ENCODE assay signal across 7 cellular contexts in the genomic region with DNA sequence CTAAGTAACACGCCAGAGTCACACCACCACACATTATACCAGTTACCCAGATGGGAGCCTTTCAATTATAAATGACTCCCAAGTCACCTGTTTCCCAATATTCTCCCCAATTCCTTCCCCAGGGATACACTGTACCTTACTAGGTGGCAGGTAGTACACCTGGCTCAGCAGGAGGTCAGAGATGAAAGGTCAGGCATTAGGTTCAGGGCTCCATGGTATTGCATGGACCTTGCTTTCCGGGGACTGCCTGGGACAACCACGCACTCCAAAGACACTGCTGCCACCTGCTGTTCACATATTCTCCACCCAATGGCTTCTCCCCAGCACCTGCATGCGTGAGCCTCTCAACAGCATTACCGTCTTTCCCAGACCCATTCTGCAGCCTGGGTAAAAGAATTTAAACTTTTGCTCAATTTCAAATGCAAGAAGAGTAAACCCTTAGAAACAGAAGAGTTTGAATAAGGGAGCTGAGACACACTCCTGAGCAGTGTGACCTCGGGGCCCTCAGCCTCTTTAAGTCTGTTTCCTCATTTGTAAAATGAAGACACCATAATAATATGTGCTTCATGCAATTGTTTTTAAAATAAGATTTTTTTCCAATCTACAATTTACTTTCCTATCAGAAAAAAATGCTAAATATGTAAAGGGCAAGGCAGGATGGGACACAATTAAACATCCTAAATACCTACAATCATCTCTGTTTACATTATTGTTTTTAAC. TPM values are rescaled to one million over a fixed set of nuclear protein-coding genes. Genes with fewer than 3 reads are reported as not detected.
DNase-seq lines count a peak whose midpoint lies in the region; ATAC-seq, FAIRE-seq and TF ChIP-seq lines count a peak whose summit lies in the region.

No MANE protein-coding gene starts in this region.

- FAIRE-seq in urothelium cell line (lab: Jason Lieb, UNC) = peak; percentile 97

- H3K36me3 Mint-ChIP-seq in activated naive CD4-positive, alpha-beta T cell treated with anti-CD3 and anti-CD28 coated beads for 36 hours (ENCODE audit: low read depth) = no peaks in the 10 kb centered on the region

- in situ Hi-C loops in GM13976 (cut with MboI; ENCODE audit: low sequenced_read_pairs, unreplicated experiment) = no loop called here

- no peak overlapping the region for H3K4me3 Mint-ChIP-seq in activated naive CD4-positive, alpha-beta T cell treated with anti-CD3 and anti-CD28 coated beads for 36 hours

- peak; percentile 79 for TF ChIP-seq CTCF in GM13976 (IDR thresholded peaks at IDR 0.05; ENCODE audit: borderline replicate concordance, control extremely low read depth, extremely low read depth, insufficient read depth, missing control alignments)

- intact Hi-C loops in activated naive CD4-positive, alpha-beta T cell treated with anti-CD3 and anti-CD28 coated beads for 36 hours (cut with micrococcal nuclease) = loop anchor here (1.0 kb wide), 3 partner anchors 45 to 311 kb away; no protein-coding TSS in a partner anchor
- intact Hi-C loops in head of caudate nucleus (cut with DNase I) (loop anchor here (5.0 kb wide), 3 partner anchors 46 to 311 kb away; no protein-coding TSS in a partner anchor), posterior cingulate gyrus (cut with DNase I) (loop anchor here (1.0 kb wide), 3 partner anchors 45 to 311 kb away; no protein-coding TSS in a partner anchor)

- H3K4me1 Mint-ChIP-seq in activated naive CD4-positive, alpha-beta T cell treated with anti-CD3 and anti-CD28 coated beads for 36 hours (ENCODE audit: low read depth) = no peaks in the 10 kb centered on the region

- CTCF ChIA-PET in activated naive CD4-positive, alpha-beta T cell treated with anti-CD3 and anti-CD28 coated beads for 36 hours (lab: Charles Lee) = interaction anchor here (0.5 to 4.1 kb wide), 21 partner anchors 9 to 359 kb away, joined by 3 to 38 read pairs (median 4); no protein-coding TSS in a partner anchor

- peak; percentile 83 for DNase-seq in GM13976 (ENCODE audit: low spot score)
- DNase-seq in MV-4-11 (lab: John Stamatoyannopoulos, UW) = peak; percentile 54
- DNase-seq in activated naive CD4-positive, alpha-beta T cell treated with anti-CD3 and anti-CD28 coated beads for 36 hours = peak; percentile 89
- DNase-seq in head of caudate nucleus = peak; percentile 68 to 94 (median 86)
- peak; percentile 61 to 97 (median 84) for DNase-seq in posterior cingulate gyrus
- DNase-seq in urothelium cell line (ENCODE audit: low spot score) = peak; percentile 85

- peak; percentile 76 for ATAC-seq in SK-N-SH treated with all-trans-retinoic acid at 6 μM for 48 hours

- H3K9me3 Mint-ChIP-seq in activated naive CD4-positive, alpha-beta T cell treated with anti-CD3 and anti-CD28 coated beads for 36 hours = no peaks in the 10 kb centered on the region

- no peaks in the 10 kb centered on the region for H3K27me3 Mint-ChIP-seq in activated naive CD4-positive, alpha-beta T cell treated with anti-CD3 and anti-CD28 coated beads for 36 hours (ENCODE audit: low read depth)

- no peak overlapping the region for H3K27ac Mint-ChIP-seq in activated naive CD4-positive, alpha-beta T cell treated with anti-CD3 and anti-CD28 coated beads for 36 hours

TF ChIP-seq in SK-N-SH treated with all-trans-retinoic acid at 6 μM for 48 hours, 23 proteins besides CTCF, POLR2A, EP300 and RAD21 (continues in another document):
- TF ChIP-seq ZC3H10 (CRISPR knock-in tag; IDR thresholded peaks at IDR 0.05) (no peak), SNAI2 (CRISPR knock-in tag; IDR thresholded peaks at IDR 0.05) (no peak), CREB5 (CRISPR knock-in tag; IDR thresholded peaks at IDR 0.05; ENCODE audit: low read depth) (no peak), ZNF565 (CRISPR knock-in tag; conservative IDR thresholded peaks at IDR 0.05; ENCODE audit: low read depth) (no peak), GLIS3 (CRISPR knock-in tag; IDR thresholded peaks at IDR 0.05) (no peak), PPARA (CRISPR knock-in tag; IDR thresholded peaks at IDR 0.05; ENCODE audit: borderline replicate concordance) (no peak), TOX (CRISPR knock-in tag; IDR thresholded peaks at IDR 0.05; ENCODE audit: borderline replicate concordance) (no peak), TCF4 (CRISPR knock-in tag; IDR thresholded peaks at IDR 0.05; ENCODE audit: borderline replicate concordance) (no peak), BACH2 (CRISPR knock-in tag; IDR thresholded peaks at IDR 0.05; ENCODE audit: borderline replicate concordance) (no peak), ZNF8 (CRISPR knock-in tag; IDR thresholded peaks at IDR 0.05) (no peak), ZFP3 (CRISPR knock-in tag; IDR thresholded peaks at IDR 0.05) (no peak), ISL1 (CRISPR knock-in tag; IDR thresholded peaks at IDR 0.05) (no peak), ESRRG (CRISPR knock-in tag; IDR thresholded peaks at IDR 0.05) (no peak), CSRNP3 (CRISPR knock-in tag; IDR thresholded peaks at IDR 0.05) (no peak), RARB (CRISPR knock-in tag; IDR thresholded peaks at IDR 0.05) (no peak), POU6F1 (CRISPR knock-in tag; IDR thresholded peaks at IDR 0.05; ENCODE audit: borderline replicate concordance, low read depth) (no peak)
- TF ChIP-seq, protein P1, sequence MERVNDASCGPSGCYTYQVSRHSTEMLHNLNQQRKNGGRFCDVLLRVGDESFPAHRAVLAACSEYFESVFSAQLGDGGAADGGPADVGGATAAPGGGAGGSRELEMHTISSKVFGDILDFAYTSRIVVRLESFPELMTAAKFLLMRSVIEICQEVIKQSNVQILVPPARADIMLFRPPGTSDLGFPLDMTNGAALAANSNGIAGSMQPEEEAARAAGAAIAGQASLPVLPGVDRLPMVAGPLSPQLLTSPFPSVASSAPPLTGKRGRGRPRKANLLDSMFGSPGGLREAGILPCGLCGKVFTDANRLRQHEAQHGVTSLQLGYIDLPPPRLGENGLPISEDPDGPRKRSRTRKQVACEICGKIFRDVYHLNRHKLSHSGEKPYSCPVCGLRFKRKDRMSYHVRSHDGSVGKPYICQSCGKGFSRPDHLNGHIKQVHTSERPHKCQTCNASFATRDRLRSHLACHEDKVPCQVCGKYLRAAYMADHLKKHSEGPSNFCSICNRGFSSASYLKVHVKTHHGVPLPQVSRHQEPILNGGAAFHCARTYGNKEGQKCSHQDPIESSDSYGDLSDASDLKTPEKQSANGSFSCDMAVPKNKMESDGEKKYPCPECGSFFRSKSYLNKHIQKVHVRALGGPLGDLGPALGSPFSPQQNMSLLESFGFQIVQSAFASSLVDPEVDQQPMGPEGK (CRISPR knock-in tag; IDR thresholded peaks at IDR 0.05; ENCODE audit: borderline replicate concordance) = no peak

RNA-seq across cellular contexts. Expression of gene LACTB, which starts 28.0 kb away (rescaled TPM):
- 10 to 100 TPM; 18.3 to 18.7 TPM for total RNA-seq in activated naive CD4-positive, alpha-beta T cell treated with anti-CD3 and anti-CD28 coated beads for 36 hours

RNA-seq across cellular contexts. Expression of gene TPM1, which starts 51.1 kb away (rescaled TPM):
- total RNA-seq in activated naive CD4-positive, alpha-beta T cell treated with anti-CD3 and anti-CD28 coated beads for 36 hours = 10 to 100 TPM; 10.5 to 10.7 TPM

Comparison
In these comparisons a context has a peak if more than half of its experiments do, and no peak if none do; other contexts are left out.
1. Peak in every context shown above with its lines: DNase-seq and ATAC-seq.